ENCODE assay signal across 10 cellular contexts in the genomic region with DNA sequence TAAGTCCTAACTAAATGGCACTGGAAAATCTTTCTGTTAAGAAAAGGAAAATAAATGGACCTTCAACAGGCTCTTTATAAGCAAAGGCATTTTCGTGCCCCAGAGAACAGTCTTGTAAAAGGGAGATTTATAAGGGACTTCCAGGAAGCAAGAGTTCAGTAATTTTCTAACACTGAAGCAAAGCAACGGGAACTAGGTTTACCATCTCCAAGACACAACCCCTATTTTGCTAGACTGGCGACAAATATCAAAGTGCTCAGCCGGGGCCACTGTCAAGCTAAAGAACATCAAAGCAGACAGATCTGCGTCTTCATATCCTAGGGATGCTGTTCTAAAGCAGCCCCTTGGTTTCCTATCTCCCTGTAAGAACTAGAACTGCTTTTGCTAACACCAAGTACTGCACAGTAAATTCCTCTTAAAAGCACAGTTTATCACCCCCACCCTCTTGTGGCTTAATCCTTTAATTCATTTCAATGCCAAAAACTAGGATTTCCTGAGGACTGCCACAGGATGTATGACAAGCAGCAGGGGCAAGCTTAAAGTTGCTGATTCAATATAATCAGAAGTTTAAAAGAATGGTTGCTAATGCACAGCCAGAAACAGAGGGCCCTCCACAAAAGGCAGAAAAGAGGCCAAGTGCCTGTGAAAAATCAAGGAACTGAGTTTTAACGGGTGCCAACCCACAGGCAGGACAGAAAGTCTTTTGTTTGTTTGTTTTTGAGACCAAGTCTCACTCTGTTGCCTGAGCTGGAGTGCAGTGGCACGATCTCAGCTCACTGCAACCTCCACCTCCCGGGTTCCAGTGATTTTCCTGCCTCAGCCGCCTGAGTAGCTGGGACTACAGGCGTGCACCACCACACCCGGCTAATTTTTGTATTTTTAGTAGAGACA. TPM values are rescaled to one million over a fixed set of nuclear protein-coding genes. Genes with fewer than 3 reads are reported as not detected.
A peak's percentile ranks its signal among the peaks of the same experiment; 100 is the strongest.
DNase-seq lines count a peak whose midpoint lies in the region; ATAC-seq and TF ChIP-seq lines count a peak whose summit lies in the region.
"Had no signal": no experiment of that assay in that cellular context is flagged by ENCODE, and none has a peak within 500 bp of the region (broad histone marks: within the 10 kb centered on the region; RNA-seq: fewer than 3 reads in every experiment).

No MANE protein-coding gene starts in this region.

- no peaks in the 10 kb centered on the region for H3K27me3 ChIP-seq in sigmoid colon
- H3K27me3 ChIP-seq: colonic mucosa had no signal

- peaks cover 0 to 6% (median 2%) of the 10 kb centered on the region in 4 donors for H3K36me3 ChIP-seq in sigmoid colon
- H3K36me3 ChIP-seq: colonic mucosa had no signal

- H3K9me3 ChIP-seq in sigmoid colon = no peaks in the 10 kb centered on the region
- H3K9me3 ChIP-seq: colonic mucosa had no signal

- TF ChIP-seq CTCF in VCaP (conservative IDR thresholded peaks at IDR 0.05) = no peak
- no peak for TF ChIP-seq CTCF in sigmoid colon (IDR thresholded peaks at IDR 0.05)

- 55 to 70% methylated on average over 11 of the region's 11 CpGs for WGBS in sigmoid colon, 2 donors

- TF ChIP-seq EP300 in sigmoid colon (IDR thresholded peaks at IDR 0.05) = no peak

- TF ChIP-seq POLR2A in sigmoid colon (IDR thresholded peaks at IDR 0.05) = no peak

- H3K27ac ChIP-seq in VCaP (peak overlapping the region; percentile 69), sigmoid colon (peak overlapping the region; percentile 54 to 72 (median 57))
- H3K27ac ChIP-seq: colonic mucosa had no signal

- no peak overlapping the region for H3K4me3 ChIP-seq in sigmoid colon
- H3K4me3 ChIP-seq: colonic mucosa had no signal

- DNase-seq in left ventricle myocardium superior (no peak), sigmoid colon (no peak), NCI-H1417 treated with DMSO at 0.1 percent for 48 hours (lab: John Stamatoyannopoulos, UW) (no peak), NCI-H2081 (lab: John Stamatoyannopoulos, UW) (no peak)
- no peak for DNase-seq in stimulated activated CD8-positive, alpha-beta memory T cell treated with anti-CD3 and anti-CD28 coated beads, Interleukin-4, amount 100 ng/mL, for 48 hours
- DNase-seq: colonic mucosa had no signal

- ATAC-seq in GM21619 (IDR thresholded peaks at IDR 0.05; ENCODE audit: unreplicated experiment) (peak; percentile 23), left ventricle myocardium superior (peak; percentile 53), HG02623 (IDR thresholded peaks at IDR 0.05; ENCODE audit: unreplicated experiment) (no peak)

- intact Hi-C loops in left ventricle myocardium superior (cut with micrococcal nuclease) = no loop called here
- intact Hi-C loops in sigmoid colon (cut with DNase I) = no loop called here

- H3K4me1 ChIP-seq in sigmoid colon = peaks cover 0 to 31% (median 22%) of the 10 kb centered on the region in 4 donors
- H3K4me1 ChIP-seq: colonic mucosa had no signal

RNA-seq across cellular contexts. Expression of gene ISM2, which starts 44.0 kb away (rescaled TPM):
- 0.25 TPM for total RNA-seq in left ventricle myocardium superior
- 1 to 10 TPM in 1 of 4 donors, under 1 TPM in 2, not detected in 1; 0.33 to 1.1 (median 0.36) TPM for total RNA-seq in sigmoid colon
- polyA plus RNA-seq in sigmoid colon = under 1 TPM in 1 of 3 donors, not detected in 2; 0.45 TPM
- total RNA-seq: T-helper 1 cell treated with Interleukin-12 subunit alpha and Interleukin-12 subunit beta and Interleukin-4 antibody, amounts not matched to agents 30 ng/mL and 1 ng/mL, for 36 hours had no signal
